ENCODE assay signal across 26 cellular contexts in genomic region chr1:238961790-238962189, GRCh38.
DNase-seq lines count a peak whose midpoint lies in the region; FAIRE-seq and TF ChIP-seq lines count a peak whose summit lies in the region.
"Had no signal": no experiment of that assay in that cellular context is flagged by ENCODE, and none has a peak within 500 bp of the region (broad histone marks: within the 10 kb centered on the region; RNA-seq: fewer than 3 reads in every experiment).

No MANE protein-coding gene starts in this region.

- H3K4me3 ChIP-seq in astrocyte (ENCODE audit: insufficient read depth, low read depth, low read length) (no peak overlapping the region), MG63 (no peak overlapping the region)
- H3K4me3 ChIP-seq: BLaER1, Peyer's patch, SJCRH30 had no signal

- DNase-seq in NCI-H1105 treated with DMSO at 0.1 percent for 48 hours (lab: John Stamatoyannopoulos, UW) (peak; percentile 32), NCI-H1105 (lab: John Stamatoyannopoulos, UW) (no peak), ELR (ENCODE audit: low read depth) (peak; percentile 16), NCI-H1417 (lab: John Stamatoyannopoulos, UW) (peak in 2 of 3 experiments; percentile 2 to 65), astrocyte (ENCODE audit: low read depth) (peak; percentile 24), MG63 (no peak), endothelial cell (ENCODE audit: low spot score) (no peak), globus pallidus (ENCODE audit: low spot score) (no peak)
- DNase-seq: ACHN; Caco-2; CD4-positive, alpha-beta T cell; DND-41; Karpas-422; NCI-H146; NCI-H2029 treated with DMSO at 0.1 percent for 48 hours; NCI-H2171; NCI-H345; NCI-H524; NK-92 treated with Interleukin-12 subunit alpha and Interleukin-12 subunit beta, amount 100 ng/mL, for 24 hours; Peyer's patch; SJCRH30; T-helper 1 cell had no signal

- H3K27me3 ChIP-seq in astrocyte (ENCODE audit: insufficient read depth, low read length) (no peaks in the 10 kb centered on the region), MG63 (no peaks in the 10 kb centered on the region)
- H3K27me3 ChIP-seq: BLaER1, Peyer's patch, SJCRH30 had no signal

- TF ChIP-seq CTCF in astrocyte (IDR thresholded peaks at IDR 0.05; ENCODE audit: insufficient read depth, low read depth, low read length) (no peak), endothelial cell (IDR thresholded peaks at IDR 0.05; ENCODE audit: unreplicated experiment) (no peak)

- H3K9ac ChIP-seq in astrocyte (ENCODE audit: low read length): no peak overlapping the region
- H3K9ac ChIP-seq: BLaER1 had no signal

- H3K27ac Mint-ChIP-seq in astrocyte (ENCODE audit: unreplicated experiment) (no peak overlapping the region), endothelial cell (ENCODE audit: unreplicated experiment) (no peak overlapping the region)
- H3K27ac Mint-ChIP-seq: CD4-positive, alpha-beta T cell had no signal

- H3K4me1 Mint-ChIP-seq in astrocyte (ENCODE audit: low read depth, unreplicated experiment): peaks cover 11% of the 10 kb centered on the region
- no peaks in the 10 kb centered on the region for H3K4me1 Mint-ChIP-seq in endothelial cell (ENCODE audit: unreplicated experiment)

- H3K4me2 ChIP-seq in astrocyte (ENCODE audit: low read length): no peak overlapping the region
- H3K4me2 ChIP-seq: BLaER1 had no signal

- H3K9me3 Mint-ChIP-seq in astrocyte (ENCODE audit: unreplicated experiment) (no peaks in the 10 kb centered on the region), endothelial cell (ENCODE audit: unreplicated experiment) (no peaks in the 10 kb centered on the region)

- H3K79me2 ChIP-seq in astrocyte (ENCODE audit: insufficient read depth, low read length): no peaks in the 10 kb centered on the region

- H3K9me3 ChIP-seq in astrocyte (ENCODE audit: insufficient read depth, low read depth, low read length) (no peaks in the 10 kb centered on the region), MG63 (no peaks in the 10 kb centered on the region)
- H3K9me3 ChIP-seq: BLaER1, Caco-2, Peyer's patch, SJCRH30 had no signal

- H3K36me3 ChIP-seq in astrocyte (ENCODE audit: insufficient read depth, low read length): no peaks in the 10 kb centered on the region
- H3K36me3 ChIP-seq in MG63: no peaks in the 10 kb centered on the region
- H3K36me3 ChIP-seq: BLaER1, Peyer's patch, SJCRH30 had no signal

- no peaks in the 10 kb centered on the region for H3K36me3 Mint-ChIP-seq in astrocyte (ENCODE audit: low read depth, unreplicated experiment)
- no peaks in the 10 kb centered on the region for H3K36me3 Mint-ChIP-seq in endothelial cell (ENCODE audit: low read depth, unreplicated experiment)

- FAIRE-seq in astrocyte (lab: Jason Lieb, UNC): no peak
- FAIRE-seq: GM12891, H54 had no signal

- H3K27ac ChIP-seq in astrocyte (ENCODE audit: low read depth, low read length): no peak overlapping the region
- H3K27ac ChIP-seq: 22Rv1, BLaER1, Peyer's patch, SJCRH30 had no signal

- H3K4me3 Mint-ChIP-seq in astrocyte (ENCODE audit: unreplicated experiment): no peak overlapping the region
- H3K4me3 Mint-ChIP-seq in endothelial cell (ENCODE audit: unreplicated experiment): no peak overlapping the region
- H3K4me3 Mint-ChIP-seq: CD4-positive, alpha-beta T cell had no signal

- peaks cover 11% of the 10 kb centered on the region for H3K4me1 ChIP-seq in astrocyte (ENCODE audit: insufficient read depth, low read length)
- H3K4me1 ChIP-seq: BLaER1, Caco-2, Peyer's patch, SJCRH30 had no signal

- H3K27me3 Mint-ChIP-seq in astrocyte (ENCODE audit: low read depth, unreplicated experiment) (no peaks in the 10 kb centered on the region), endothelial cell (ENCODE audit: unreplicated experiment) (no peaks in the 10 kb centered on the region)
- H3K27me3 Mint-ChIP-seq: CD4-positive, alpha-beta T cell had no signal

- H2AFZ ChIP-seq in astrocyte (ENCODE audit: low read depth, low read length): no peak overlapping the region

- H4K20me1 ChIP-seq in astrocyte (ENCODE audit: insufficient read depth, low read length): no peaks in the 10 kb centered on the region
- H4K20me1 ChIP-seq: BLaER1 had no signal

Comparison
In these comparisons a context has a peak if more than half of its experiments do, and no peak if none do; other contexts are left out.
1. DNase-seq: peak in NCI-H1105 treated with DMSO at 0.1 percent for 48 hours (single experiment), ELR (single experiment), NCI-H1417 (2 of 3) and astrocyte (single experiment); none in NCI-H1105 (single experiment), MG63 (single experiment), endothelial cell (single experiment) and globus pallidus (single experiment).